Comparison of ENCODE assay signal across 8 cellular contexts in genomic region chr2:218291934-218292699, GRCh38. TPM values are rescaled to one million over a fixed set of nuclear protein-coding genes. Genes with fewer than 3 reads are reported as not detected.
DNase-seq lines count a peak whose midpoint lies in the region; ATAC-seq and TF ChIP-seq lines count a peak whose summit lies in the region.

TMBIM1 (minus strand) TSS chr2:218292503; CDS start chr2:218282141, 10,362 bp downstream.

- intact Hi-C loops in left colon (cut with DNase I, micrococcal nuclease) = no loop called here

- ATAC-seq in GM21825 (IDR thresholded peaks at IDR 0.05; ENCODE audit: unreplicated experiment) (peak; percentile 69), left colon (peak; percentile 62)

- peak within 1 kb of the TSS; percentile 87 for H3K4me3 ChIP-seq in choroid plexus epithelial cell (ENCODE audit: low read depth, low read length)

- TF ChIP-seq CTCF in choroid plexus epithelial cell (conservative IDR thresholded peaks at IDR 0.05; ENCODE audit: low read depth, low read length) = peak; percentile 53

- in situ Hi-C loops in G401 (cut with HindIII; ENCODE audit: low sequenced_read_pairs) = no loop called here

- DNase-seq in G401 (ENCODE audit: low spot score) (peak; percentile 41), Kasumi-1 (lab: John Stamatoyannopoulos, UW) (peak; percentile 36 to 54), choroid plexus epithelial cell (ENCODE audit: low read depth) (peak; percentile 78), left colon (peak; percentile 67 to 86), NCI-H1092 (lab: John Stamatoyannopoulos, UW) (no peak)
- peak; percentile 87 for DNase-seq in activated CD4-positive, CD25-positive, alpha-beta regulatory T cell treated with anti-CD3 and anti-CD28 coated beads, Interleukin-2, amount 50 U/mL, for 72 hours
- DNase-seq in stimulated activated CD4-positive, alpha-beta T cell treated with anti-CD3 and anti-CD28 coated beads, Interleukin-1b, Interleukin-23, amount 100 ng/mL, for 48 hours = peak; percentile 73

RNA-seq across cellular contexts. Expression of gene TMBIM1, which starts in this region (rescaled TPM):
- 83.7 and 100 TPM in 2 replicates for total RNA-seq in G401 (2014; rRNA removed; shearing (Covaris generic))
- 100 to 1,000 TPM; 317 to 426 TPM for total RNA-seq in left colon
